1 cellular context compared by ENCODE assay signal in the genomic region with DNA sequence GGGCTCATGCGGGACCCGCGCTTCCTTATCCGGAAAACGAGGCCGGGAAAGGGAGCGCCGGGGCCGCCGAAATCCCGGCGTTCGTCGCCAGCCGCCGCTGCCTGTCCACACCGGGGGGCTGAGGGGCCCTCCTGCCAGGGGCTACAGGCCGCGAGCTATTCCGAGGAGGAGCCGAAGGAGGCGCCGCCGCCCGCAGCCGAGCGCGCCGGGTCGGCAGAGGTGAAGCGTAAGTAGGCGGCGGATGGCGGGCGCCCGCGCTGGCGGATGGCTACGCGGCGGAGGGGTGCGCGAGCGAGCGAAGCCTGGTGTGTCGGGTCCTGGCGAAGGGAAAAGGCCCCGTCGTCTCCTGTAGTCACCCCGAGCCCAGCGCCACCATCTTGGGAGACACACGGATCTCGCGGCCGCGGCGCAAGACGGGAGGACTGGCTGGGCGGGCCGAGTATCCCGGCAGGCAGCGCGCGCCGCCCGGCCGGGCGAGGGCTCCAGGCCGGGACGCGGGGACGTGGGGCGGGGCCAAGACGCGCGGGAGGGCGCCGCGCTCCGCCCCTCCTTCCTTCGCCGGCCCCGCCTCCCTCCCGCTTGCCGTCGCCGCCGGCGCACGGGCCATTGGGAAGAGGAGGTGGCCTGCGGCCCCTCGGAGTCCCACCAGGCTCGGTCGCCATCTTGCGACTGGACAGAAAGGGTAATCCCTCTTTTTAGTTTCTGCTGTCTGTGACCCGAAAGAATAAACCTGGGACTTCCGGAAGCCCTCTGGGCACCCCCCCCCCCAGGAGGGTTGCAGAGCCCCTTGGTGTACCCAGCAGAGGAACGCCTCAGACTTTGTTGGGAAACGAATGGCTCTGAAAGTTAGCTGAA.
TF ChIP-seq lines count a peak whose summit lies in the region.

A gene (minus strand): TSS at position 424 of the 855 bp plus-strand sequence. CDS start 29,917 bp downstream, outside the sequence.

TF ChIP-seq in A549, 52 proteins besides CTCF, POLR2A, EP300 and RAD21 (continued from another document):
- TF ChIP-seq HOXB5 (CRISPR knock-in tag; IDR thresholded peaks at IDR 0.05), result no peak
- no peak for TF ChIP-seq NR3C1 (IDR thresholded peaks at IDR 0.05)
- no peak; the same call in 1 of the 2 replicates for TF ChIP-seq MYC (IDR thresholded peaks at IDR 0.05; ENCODE audit: borderline replicate concordance, low read length)
- no peak for TF ChIP-seq CHD2 (IDR thresholded peaks at IDR 0.05; ENCODE audit: low read length, partially characterized antibody)
- no peak for TF ChIP-seq FOSL2 (IDR thresholded peaks at IDR 0.05)
- no peak for TF ChIP-seq FOSL2 (CRISPR knock-in tag; IDR thresholded peaks at IDR 0.05)
- TF ChIP-seq KDM5A (IDR thresholded peaks at IDR 0.05), result peak; percentile 62
- TF ChIP-seq PHF8 (IDR thresholded peaks at IDR 0.05; ENCODE audit: borderline replicate concordance, low read depth), result peak; percentile 67
